ENCODE assay signal across 1 cellular context in genomic region chr5:34618666-34619065, GRCh38.
TF ChIP-seq lines count a peak whose summit lies in the region.

No MANE protein-coding gene starts in this region.

TF ChIP-seq in IMR-90, 13 proteins besides CTCF, POLR2A, EP300 and RAD21 (continued from another document):
- TF ChIP-seq USF2 (IDR thresholded peaks at IDR 0.05; ENCODE audit: low read depth, low read length) = no peak
- TF ChIP-seq CHD1 (IDR thresholded peaks at IDR 0.05; ENCODE audit: low read depth, low read length) = no peak
- TF ChIP-seq MAFK (IDR thresholded peaks at IDR 0.05; ENCODE audit: low read depth, low read length) = no peak
- no peak for TF ChIP-seq MXI1 (IDR thresholded peaks at IDR 0.05; ENCODE audit: borderline replicate concordance, low read depth, low read length)
- no peak for TF ChIP-seq ELK1 (IDR thresholded peaks at IDR 0.05; ENCODE audit: borderline replicate concordance, low read depth, low read length)
- no peak for TF ChIP-seq RFX5 (IDR thresholded peaks at IDR 0.05; ENCODE audit: low read depth, low read length)
- TF ChIP-seq NFE2L2 (IDR thresholded peaks at IDR 0.05; ENCODE audit: low read depth, low read length) = no peak
- TF ChIP-seq CEBPB (IDR thresholded peaks at IDR 0.05; ENCODE audit: low read depth, low read length) = no peak
- TF ChIP-seq FOS (IDR thresholded peaks at IDR 0.05; ENCODE audit: low read depth, low read length) = no peak
- TF ChIP-seq MAZ (IDR thresholded peaks at IDR 0.05; ENCODE audit: borderline replicate concordance, low read depth, low read length) = no peak
- no peak for TF ChIP-seq SMC3 (IDR thresholded peaks at IDR 0.05; ENCODE audit: low read depth, low read length)
